16 cellular contexts compared by ENCODE assay signal in genomic region chr18:62771494-62771893, GRCh38. TPM values are rescaled to one million over a fixed set of nuclear protein-coding genes. Genes with fewer than 3 reads are reported as not detected.
A peak's percentile ranks its signal among the peaks of the same experiment; 100 is the strongest.
DNase-seq lines count a peak whose midpoint lies in the region; ATAC-seq and TF ChIP-seq lines count a peak whose summit lies in the region.
"Had no signal": no experiment of that assay in that cellular context is flagged by ENCODE, and none has a peak within 500 bp of the region (broad histone marks: within the 10 kb centered on the region; RNA-seq: fewer than 3 reads in every experiment).

No MANE protein-coding gene starts in this region.

- peak; percentile 77 to 94 for ATAC-seq in activated naive CD4-positive, alpha-beta T cell treated with anti-CD3 and anti-CD28 coated beads, Interleukin-2, amount 50 U/mL, for 72 hours
- ATAC-seq in stimulated activated naive B cell treated with anti-CD40 and anti-IgM and Interleukin-4, amounts not matched to agents 10 μg/mL and 1 μg/mL and 100 μg/mL, for 72 hours (replicated peaks): peak; percentile 77 to 93
- ATAC-seq in upper lobe of left lung (ENCODE audit: low FRiP score in 2 of 2): no peak
- no peak for ATAC-seq in GM21515 (IDR thresholded peaks at IDR 0.05; ENCODE audit: unreplicated experiment)
- ATAC-seq: PC-3, SK-N-SH treated with all-trans-retinoic acid at 6 μM for 48 hours had no signal

- TF ChIP-seq CTCF in HEK293 (tag by site-specific recombination; IDR thresholded peaks at IDR 0.05): no peak
- TF ChIP-seq CTCF in OCI-LY3 (IDR thresholded peaks at IDR 0.05; ENCODE audit: low read depth, low read length): no peak
- no peak for TF ChIP-seq CTCF in upper lobe of left lung (IDR thresholded peaks at IDR 0.05)

- no peaks in the 10 kb centered on the region for H3K27me3 ChIP-seq in OCI-LY3 (ENCODE audit: low read depth, low read length)
- H3K27me3 ChIP-seq in upper lobe of left lung: no peaks in the 10 kb centered on the region
- H3K27me3 ChIP-seq: ascending aorta, colonic mucosa had no signal

- no peak overlapping the region for H3K9ac ChIP-seq in OCI-LY3 (ENCODE audit: low read length)

- CTCF ChIA-PET in HEK293 (lab: Yijun Ruan, JAX): no interaction called here

- H3K27ac ChIP-seq in HEK293 (ENCODE audit: extremely low read depth, low read depth, low read length) (no peak overlapping the region), OCI-LY3 (ENCODE audit: low read length) (peak overlapping the region; percentile 5; the same call in 1 of the 2 replicates), upper lobe of left lung (no peak overlapping the region)
- H3K27ac ChIP-seq: ascending aorta, colonic mucosa, VCaP had no signal

- H3K27ac Mint-ChIP-seq in activated naive CD4-positive, alpha-beta T cell treated with anti-CD3 and anti-CD28 coated beads, Interleukin-2, amount 50 U/mL, for 72 hours: peak overlapping the region; percentile 22 to 75
- peak overlapping the region; percentile 9 for H3K27ac Mint-ChIP-seq in stimulated activated naive B cell treated with anti-CD40 and anti-IgM and Interleukin-4, amounts not matched to agents 10 μg/mL and 1 μg/mL and 100 μg/mL, for 72 hours
- H3K27ac Mint-ChIP-seq: immature natural killer cell, mesothelial cell of epicardium had no signal

- 84 to 94% methylated on average over 3 of the region's 3 CpGs for WGBS in upper lobe of left lung, 2 donors

- TF ChIP-seq POLR2A in upper lobe of left lung (IDR thresholded peaks at IDR 0.05): no peak

- H3K36me3 Mint-ChIP-seq in activated naive CD4-positive, alpha-beta T cell treated with anti-CD3 and anti-CD28 coated beads, Interleukin-2, amount 50 U/mL, for 72 hours: peaks cover 0 to 11% of the 10 kb centered on the region in 2 donors
- H3K36me3 Mint-ChIP-seq in stimulated activated naive B cell treated with anti-CD40 and anti-IgM and Interleukin-4, amounts not matched to agents 10 μg/mL and 1 μg/mL and 100 μg/mL, for 72 hours: peaks cover 7 to 14% of the 10 kb centered on the region in 2 donors
- H3K36me3 Mint-ChIP-seq: immature natural killer cell had no signal

- H2AFZ ChIP-seq in OCI-LY3 (ENCODE audit: low read depth, low read length): peak overlapping the region; percentile 28; the same call in 1 of the 2 replicates

- H4K20me1 ChIP-seq in OCI-LY3 (ENCODE audit: insufficient read depth, low read length): no peaks in the 10 kb centered on the region

- no peak overlapping the region for H3K4me3 Mint-ChIP-seq in stimulated activated naive B cell treated with anti-CD40 and anti-IgM and Interleukin-4, amounts not matched to agents 10 μg/mL and 1 μg/mL and 100 μg/mL, for 72 hours
- H3K4me3 Mint-ChIP-seq: immature natural killer cell, mesothelial cell of epicardium had no signal

- POLR2A ChIA-PET in HEK293 (lab: Yijun Ruan, JAX): no interaction called here

- no peak for TF ChIP-seq EP300 in upper lobe of left lung (IDR thresholded peaks at IDR 0.05)

- no peak overlapping the region for H3K4me3 ChIP-seq in HEK293 (ENCODE audit: low read depth, low read length)
- H3K4me3 ChIP-seq in OCI-LY3 (ENCODE audit: low read length): no peak overlapping the region
- H3K4me3 ChIP-seq in upper lobe of left lung: no peak overlapping the region
- H3K4me3 ChIP-seq: ascending aorta, colonic mucosa had no signal

- DNase-seq in activated naive CD4-positive, alpha-beta T cell treated with anti-CD3 and anti-CD28 coated beads, Interleukin-2, amount 50 U/mL, for 72 hours (ENCODE audit: low spot score in 2 of 2): no peak
- no peak for DNase-seq in activated naive CD4-positive, alpha-beta T cell treated with Interleukin-2 at 50 U/mL for 16 hours
- no peak for DNase-seq in stimulated activated naive B cell treated with anti-CD40 and anti-IgM and Interleukin-4, amounts not matched to agents 10 μg/mL and 1 μg/mL and 100 μg/mL, for 72 hours
- DNase-seq in HUDEP-2 (lab: John Stamatoyannopoulos, UW; ENCODE audit: unreplicated experiment in 76 of 76): no peak
- DNase-seq in upper lobe of left lung: no peak
- DNase-seq: colonic mucosa, immature natural killer cell, NCI-H1436 treated with DMSO at 0.1 percent for 48 hours, PC-3 had no signal

- no peaks in the 10 kb centered on the region for H3K27me3 Mint-ChIP-seq in stimulated activated naive B cell treated with anti-CD40 and anti-IgM and Interleukin-4, amounts not matched to agents 10 μg/mL and 1 μg/mL and 100 μg/mL, for 72 hours

- H3K4me2 ChIP-seq in OCI-LY3 (ENCODE audit: low read length): peak overlapping the region; percentile 33

- H3K9me3 ChIP-seq in HEK293 (ENCODE audit: control insufficient read depth, insufficient read depth, low read depth, low read length) (no peaks in the 10 kb centered on the region), OCI-LY3 (ENCODE audit: insufficient read depth, low read length) (no peaks in the 10 kb centered on the region), upper lobe of left lung (no peaks in the 10 kb centered on the region)
- H3K9me3 ChIP-seq: ascending aorta, colonic mucosa had no signal

- H3K9me3 Mint-ChIP-seq in activated naive CD4-positive, alpha-beta T cell treated with anti-CD3 and anti-CD28 coated beads, Interleukin-2, amount 50 U/mL, for 72 hours: no peaks in the 10 kb centered on the region
- H3K9me3 Mint-ChIP-seq in stimulated activated naive B cell treated with anti-CD40 and anti-IgM and Interleukin-4, amounts not matched to agents 10 μg/mL and 1 μg/mL and 100 μg/mL, for 72 hours: peaks cover 0 to 3% of the 10 kb centered on the region in 2 donors
- H3K9me3 Mint-ChIP-seq: immature natural killer cell, mesothelial cell of epicardium had no signal

- H3K36me3 ChIP-seq in HEK293 (ENCODE audit: control insufficient read depth in 2 of 2, insufficient read depth in 1 of 2, low read length in 2 of 2): no peaks in the 10 kb centered on the region; a peak in 1 of 3 replicates
- no peaks in the 10 kb centered on the region for H3K36me3 ChIP-seq in OCI-LY3 (replicated peaks; ENCODE audit: low read depth, low read length)
- no peaks in the 10 kb centered on the region for H3K36me3 ChIP-seq in upper lobe of left lung
- H3K36me3 ChIP-seq: ascending aorta, colonic mucosa had no signal

- peaks cover 13 to 43% of the 10 kb centered on the region in 2 donors for H3K4me1 Mint-ChIP-seq in stimulated activated naive B cell treated with anti-CD40 and anti-IgM and Interleukin-4, amounts not matched to agents 10 μg/mL and 1 μg/mL and 100 μg/mL, for 72 hours

- H3K4me1 ChIP-seq in HEK293 (ENCODE audit: control insufficient read depth, insufficient read depth, low read length): peaks cover 22% of the 10 kb centered on the region
- peaks cover 10% of the 10 kb centered on the region for H3K4me1 ChIP-seq in OCI-LY3 (ENCODE audit: low read length)
- H3K4me1 ChIP-seq in upper lobe of left lung: peaks cover 0 to 15% (median 10%) of the 10 kb centered on the region in 4 donors
- H3K4me1 ChIP-seq: colonic mucosa had no signal

- no peaks in the 10 kb centered on the region for H3K79me2 ChIP-seq in OCI-LY3 (ENCODE audit: low read length)

TF ChIP-seq in HEK293, 187 proteins besides CTCF, POLR2A, EP300 and RAD21:
- no peak for TF ChIP-seq PATZ1 (tag by site-specific recombination; IDR thresholded peaks at IDR 0.05)
- 0 out of 2 replicates have a peak, but pooled peaks have one; percentile 59 for TF ChIP-seq ZNF10 (tag by site-specific recombination; IDR thresholded peaks at IDR 0.05)

RNA-seq across cellular contexts. Expression of gene PHLPP1, which starts 56.2 kb away (rescaled TPM):
- 10 to 100 TPM in 1 of 2 donors, 1 to 10 TPM in 1; 7.8 to 10.5 TPM for total RNA-seq in activated naive CD4-positive, alpha-beta T cell treated with anti-CD3 and anti-CD28 coated beads, Interleukin-2, amount 50 U/mL, for 72 hours
- total RNA-seq in upper lobe of left lung: 10 to 100 TPM in 4 of 6 donors, 1 to 10 TPM in 2; 8.2 to 15.5 (median 13.2) TPM

Comparison
In these comparisons a context has a peak if more than half of its experiments do, and no peak if none do; other contexts are left out.
1. ATAC-seq: peak in activated naive CD4-positive, alpha-beta T cell treated with anti-CD3 and anti-CD28 coated beads, Interleukin-2, amount 50 U/mL, for 72 hours (2 of 2) and stimulated activated naive B cell treated with anti-CD40 and anti-IgM and Interleukin-4, amounts not matched to agents 10 μg/mL and 1 μg/mL and 100 μg/mL, for 72 hours (2 of 2); none in upper lobe of left lung (0 of 2) and GM21515 (single experiment).